8 cellular contexts compared by ENCODE assay signal in the genomic region with DNA sequence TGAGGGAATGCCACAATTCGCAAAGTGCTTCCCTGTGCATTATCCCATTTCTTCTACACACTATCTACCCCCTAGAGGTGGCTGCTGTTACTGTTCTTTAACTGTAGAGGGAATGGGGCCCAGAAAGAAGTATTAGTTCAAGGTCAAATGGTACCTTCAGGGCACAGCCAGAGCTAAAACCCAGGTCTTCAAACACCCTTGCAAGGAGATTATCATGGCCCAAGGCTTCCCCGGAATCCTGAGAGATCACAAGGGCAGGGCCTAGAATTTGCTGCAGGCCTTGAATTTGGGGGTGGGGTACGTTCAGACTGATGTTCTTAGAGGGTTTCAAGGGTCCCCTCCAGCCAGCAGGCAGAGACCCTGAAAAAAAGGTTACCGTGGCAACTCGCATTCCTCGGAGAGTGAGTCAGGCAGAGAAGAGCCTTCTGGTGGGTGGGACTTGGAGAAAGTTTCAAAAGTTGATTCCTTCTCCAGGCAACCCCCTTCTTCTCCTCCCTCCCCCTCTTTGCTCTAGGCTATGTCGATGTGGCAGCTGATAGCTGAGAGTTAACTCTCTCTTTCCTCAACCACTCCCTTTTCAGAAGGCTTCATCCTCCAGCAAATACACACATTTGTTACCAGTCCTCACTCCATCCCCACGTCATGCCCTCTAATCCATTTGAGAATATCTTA. TPM values are rescaled to one million over a fixed set of nuclear protein-coding genes. Genes with fewer than 3 reads are reported as not detected.
DNase-seq lines count a peak whose midpoint lies in the region; ATAC-seq and TF ChIP-seq lines count a peak whose summit lies in the region.

No MANE protein-coding gene starts in this region.

- H3K4me1 ChIP-seq in Panc1 (ENCODE audit: control insufficient read depth, insufficient read depth, low read length), result peaks cover 24% of the 10 kb centered on the region

- ATAC-seq in Panc1, result peak; percentile 44; the same call in 1 of the 2 replicates
- ATAC-seq in omental fat pad (ENCODE audit: low FRiP score), result peak; percentile 58
- ATAC-seq in GM21529 (IDR thresholded peaks at IDR 0.05; ENCODE audit: unreplicated experiment), result no peak

- in situ Hi-C loops in Panc1 (cut with HindIII; ENCODE audit: low pct_unique_long_range_greater_than_20kb, low sequenced_read_pairs), result no loop called here

- intact Hi-C loops in Panc1 (cut with micrococcal nuclease; ENCODE audit: unreplicated experiment), result no loop called here

- H3K4me3 ChIP-seq in Panc1 (ENCODE audit: low read depth in 2 of 2, low read length in 2 of 2) (peak overlapping the region in 1 of 2 experiments; percentile 41; a peak in 2 of 4 replicates), fibroblast of pulmonary artery (replicated peaks; ENCODE audit: low read depth, low read length) (peak overlapping the region; percentile 74)

- H3K9me3 ChIP-seq in Panc1 (ENCODE audit: control insufficient read depth, insufficient read depth, low read depth, low read length), result no peaks in the 10 kb centered on the region

- BruUV-seq in Panc1 (replicated peaks; lab: Mats Ljungman, UMichigan), result no TSS peak

- no peaks in the 10 kb centered on the region for H3K36me3 ChIP-seq in Panc1 (ENCODE audit: control insufficient read depth, insufficient read depth, low read length)

- POLR2A ChIA-PET in Panc1 (lab: Charles Lee), result interaction anchor here (0.6 kb wide), 1 partner anchor 53 kb away, joined by 3 read pairs; no protein-coding TSS in a partner anchor

- DNase-seq in ELF-1 (ENCODE audit: low read depth, low spot score) (peak; percentile 96), Panc1 (ENCODE audit: low read depth, low spot score) (no peak), fibroblast of pulmonary artery (ENCODE audit: low read depth) (peak; percentile 96), omental fat pad (ENCODE audit: low spot score) (peak; percentile 32), NCI-H187 treated with DMSO at 0.1 percent for 48 hours (lab: John Stamatoyannopoulos, UW) (no peak), NCI-H146 (lab: John Stamatoyannopoulos, UW) (no peak)
- no peak for DNase-seq in stimulated activated naive CD4-positive, alpha-beta T cell (lab: John Stamatoyannopoulos, UW)

- no peak; the same call in 1 of the 2 replicates for TF ChIP-seq CTCF in Panc1 (IDR thresholded peaks at IDR 0.05)
- peak; percentile 43 for TF ChIP-seq CTCF in fibroblast of pulmonary artery (IDR thresholded peaks at IDR 0.05; ENCODE audit: low read length, missing control alignments)
- TF ChIP-seq CTCF in omental fat pad (IDR thresholded peaks at IDR 0.05), result no peak

- no peaks in the 10 kb centered on the region for H3K27me3 ChIP-seq in Panc1 (ENCODE audit: control insufficient read depth, insufficient read depth, low read length)

- H3K27ac ChIP-seq in Panc1 (ENCODE audit: low read length), result peak overlapping the region; percentile 71

- CTCF ChIA-PET in Panc1 (lab: Charles Lee), result no interaction called here

RNA-seq across cellular contexts. Expression of gene SPARC, which starts 1.9 kb away (rescaled TPM):
- total RNA-seq in Panc1 (2021; ENCODE audit: unreplicated experiment) (228 TPM), omental fat pad (1,000 to 10,000 TPM in 1 of 4 donors, 100 to 1,000 TPM in 3; 579 to 1,303 (median 656) TPM)
- 986 TPM for polyA plus RNA-seq in Panc1 (2012; ENCODE audit: insufficient read length)

Comparison
In these comparisons a context has a peak if more than half of its experiments do, and no peak if none do; other contexts are left out.
1. DNase-seq: peak in ELF-1 (single experiment), fibroblast of pulmonary artery (single experiment) and omental fat pad (single experiment); none in Panc1 (single experiment), NCI-H187 treated with DMSO at 0.1 percent for 48 hours (single experiment), NCI-H146 (single experiment) and stimulated activated naive CD4-positive, alpha-beta T cell (0 of 6).